ENCODE assay signal across 21 cellular contexts in genomic region chr15:99526174-99526573, GRCh38. TPM values are rescaled to one million over a fixed set of nuclear protein-coding genes. Genes with fewer than 3 reads are reported as not detected.
DNase-seq lines count a peak whose midpoint lies in the region; ATAC-seq, FAIRE-seq and TF ChIP-seq lines count a peak whose summit lies in the region.
"Had no signal": no experiment of that assay in that cellular context is flagged by ENCODE, and none has a peak within 500 bp of the region (broad histone marks: within the 10 kb centered on the region; RNA-seq: fewer than 3 reads in every experiment).

No MANE protein-coding gene starts in this region.

- no peak overlapping the region for H3K27ac Mint-ChIP-seq in CD4-positive, alpha-beta T cell
- peak overlapping the region in 7 of 9 donors; percentile 3 to 74 (median 23) for H3K27ac Mint-ChIP-seq in naive thymus-derived CD4-positive, alpha-beta T cell
- H3K27ac Mint-ChIP-seq: CD4-positive, alpha-beta memory T cell; HFFc6 had no signal

- H3K27me3 ChIP-seq in CD4-positive, alpha-beta T cell (ENCODE audit: control insufficient read depth, insufficient read depth, low read length): no peaks in the 10 kb centered on the region
- H3K27me3 ChIP-seq in naive thymus-derived CD4-positive, alpha-beta T cell (ENCODE audit: control insufficient read depth in 2 of 2, insufficient read depth in 2 of 2, low read length in 2 of 2): no peaks in the 10 kb centered on the region

- intact Hi-C loops in CD4-positive, alpha-beta T cell (cut with DNase I, micrococcal nuclease): no loop called here
- intact Hi-C loops in naive thymus-derived CD4-positive, alpha-beta T cell (cut with micrococcal nuclease): no loop called here

- no peak for TF ChIP-seq RAD21 in A549 (conservative IDR thresholded peaks at IDR 0.05 in 1 of 2, IDR thresholded peaks at IDR 0.05 in 1 of 2)

- H3K9me3 Mint-ChIP-seq in CD4-positive, alpha-beta T cell: peaks cover 9% of the 10 kb centered on the region
- peaks cover 0 to 46% (median 23%) of the 10 kb centered on the region in 11 donors for H3K9me3 Mint-ChIP-seq in naive thymus-derived CD4-positive, alpha-beta T cell
- H3K9me3 Mint-ChIP-seq: HFFc6 had no signal

- no peak for TF ChIP-seq POLR2A in A549 (IDR thresholded peaks at IDR 0.05; ENCODE audit: low read length)
- TF ChIP-seq POLR2A in GM12891 (IDR thresholded peaks at IDR 0.05; ENCODE audit: low read depth, low read length): no peak

- no peaks in the 10 kb centered on the region; the same call in 2 of the 3 replicates for H3K9me3 ChIP-seq in A549
- H3K9me3 ChIP-seq in CD4-positive, alpha-beta T cell (ENCODE audit: control insufficient read depth, low read length): no peaks in the 10 kb centered on the region
- H3K9me3 ChIP-seq in naive thymus-derived CD4-positive, alpha-beta T cell (ENCODE audit: control insufficient read depth in 2 of 3, low read length in 3 of 3): peaks cover 0 to 7% (median 0%) of the 10 kb centered on the region in 3 experiments

- H3K4me1 Mint-ChIP-seq in CD4-positive, alpha-beta T cell (ENCODE audit: low read depth): peaks cover 19% of the 10 kb centered on the region
- peaks cover 0 to 29% (median 20%) of the 10 kb centered on the region in 7 donors for H3K4me1 Mint-ChIP-seq in naive thymus-derived CD4-positive, alpha-beta T cell

- CTCF ChIA-PET in A549 (lab: Yijun Ruan, JAX): no interaction called here
- CTCF ChIA-PET in CD4-positive, alpha-beta T cell (lab: Charles Lee): no interaction called here
- CTCF ChIA-PET in naive thymus-derived CD4-positive, alpha-beta T cell (lab: Charles Lee): no interaction called here

- H3K4me2 ChIP-seq in A549: no peak overlapping the region

- POLR2A ChIA-PET in A549 (lab: Yijun Ruan, JAX): no interaction called here
- POLR2A ChIA-PET in CD4-positive, alpha-beta T cell (lab: Charles Lee): no interaction called here
- POLR2A ChIA-PET in naive thymus-derived CD4-positive, alpha-beta T cell (lab: Charles Lee): interaction anchor here (0.7 kb wide), 1 partner anchor 8 kb away, joined by 3 read pairs; no protein-coding TSS in a partner anchor

- no peaks in the 10 kb centered on the region for H3K27me3 Mint-ChIP-seq in CD4-positive, alpha-beta T cell
- H3K27me3 Mint-ChIP-seq in naive thymus-derived CD4-positive, alpha-beta T cell: peaks cover 0 to 5% (median 0%) of the 10 kb centered on the region in 5 donors

- no peak overlapping the region for H3K4me3 Mint-ChIP-seq in CD4-positive, alpha-beta T cell
- peak overlapping the region in 5 of 10 donors; percentile 15 to 37 (median 17) for H3K4me3 Mint-ChIP-seq in naive thymus-derived CD4-positive, alpha-beta T cell
- H3K4me3 Mint-ChIP-seq: CD4-positive, alpha-beta memory T cell; HFFc6 had no signal

- 60% methylated on average over 4 of the region's 4 CpGs for WGBS in A549 (ENCODE audit: missing lambda C conversion rate)

- H3K36me3 Mint-ChIP-seq in CD4-positive, alpha-beta T cell (ENCODE audit: low read depth): peaks cover 6% of the 10 kb centered on the region
- peaks cover 0 to 8% (median 0%) of the 10 kb centered on the region in 5 donors for H3K36me3 Mint-ChIP-seq in naive thymus-derived CD4-positive, alpha-beta T cell
- H3K36me3 Mint-ChIP-seq: CD4-positive, alpha-beta memory T cell had no signal

- FAIRE-seq in A549 (lab: Jason Lieb, UNC): peak; percentile 23
- FAIRE-seq in GM12891 (lab: Jason Lieb, UNC): peak; percentile 52
- FAIRE-seq: A204.1, G401.6, HTR-8/SVneo had no signal

- H3K4me1 ChIP-seq in A549: no peaks in the 10 kb centered on the region
- H3K4me1 ChIP-seq in naive thymus-derived CD4-positive, alpha-beta T cell (ENCODE audit: control insufficient read depth in 2 of 2, insufficient read depth in 2 of 2, low read length in 2 of 2): no peaks in the 10 kb centered on the region

- H3K4me3 ChIP-seq in A549 (no peak overlapping the region), coronary artery (no peak overlapping the region)
- H3K4me3 ChIP-seq in naive thymus-derived CD4-positive, alpha-beta T cell (ENCODE audit: low read length): no peak overlapping the region

- H3K36me3 ChIP-seq in naive thymus-derived CD4-positive, alpha-beta T cell (ENCODE audit: control insufficient read depth in 2 of 3, insufficient read depth in 3 of 3, low read length in 3 of 3): no peaks in the 10 kb centered on the region

- no peak for TF ChIP-seq CTCF in A549 (IDR thresholded peaks at IDR 0.05)
- TF ChIP-seq CTCF in CD4-positive, alpha-beta T cell (IDR thresholded peaks at IDR 0.05): no peak
- no peak for TF ChIP-seq CTCF in coronary artery (IDR thresholded peaks at IDR 0.05)

- ATAC-seq in A549: no peak
- ATAC-seq in CD4-positive, alpha-beta T cell (ENCODE audit: poor library complexity): peak; percentile 34
- ATAC-seq in naive thymus-derived CD4-positive, alpha-beta T cell: no peak
- ATAC-seq in HG02973 (IDR thresholded peaks at IDR 0.05; ENCODE audit: unreplicated experiment): no peak
- ATAC-seq: HCT116 had no signal

- DNase-seq in A549 (ENCODE audit: low read depth in 1 of 2, low spot score in 1 of 2) (no peak), GM12891 (ENCODE audit: insufficient read length, low spot score) (no peak), coronary artery (ENCODE audit: low spot score) (no peak), hypothalamus (lab: John Stamatoyannopoulos, UW) (no peak)
- no peak for DNase-seq in CD4-positive, alpha-beta T cell
- peak in 5 of 9 donors; percentile 16 to 50 (median 32) for DNase-seq in naive thymus-derived CD4-positive, alpha-beta T cell
- DNase-seq: AML-193; Calu3; CD4-positive, alpha-beta memory T cell; DMS79 treated with DMSO at 0.1 percent for 48 hours; GOT3; H7; HFFc6; IMR-90; KBM-7 had no signal

- no peak overlapping the region for H3K27ac ChIP-seq in A549
- no peak overlapping the region for H3K27ac ChIP-seq in CD4-positive, alpha-beta T cell (ENCODE audit: low read depth, low read length)
- H3K27ac ChIP-seq in naive thymus-derived CD4-positive, alpha-beta T cell (ENCODE audit: low read depth, low read length): no peak overlapping the region
- H3K27ac ChIP-seq in coronary artery: no peak overlapping the region
- H3K27ac ChIP-seq: C4-2B had no signal

- TF ChIP-seq EP300 in A549 (IDR thresholded peaks at IDR 0.05): no peak

TF ChIP-seq in A549, 52 proteins besides CTCF, POLR2A, EP300 and RAD21:
- TF ChIP-seq EHF (CRISPR knock-in tag; IDR thresholded peaks at IDR 0.05) (no peak), ZSCAN20 (CRISPR knock-in tag; IDR thresholded peaks at IDR 0.05) (no peak), PBX3 (IDR thresholded peaks at IDR 0.05) (no peak), E2F6 (IDR thresholded peaks at IDR 0.05; ENCODE audit: borderline replicate concordance, low read depth) (no peak), CEBPB (IDR thresholded peaks at IDR 0.05) (no peak), HDAC2 (IDR thresholded peaks at IDR 0.05) (no peak), MYC (IDR thresholded peaks at IDR 0.05; ENCODE audit: borderline replicate concordance, low read length) (no peak), ZC3H11A (IDR thresholded peaks at IDR 0.05) (no peak)

TF ChIP-seq in GM12891, 5 proteins besides CTCF, POLR2A, EP300 and RAD21:
- TF ChIP-seq POLR2AphosphoS5 (IDR thresholded peaks at IDR 0.05; ENCODE audit: low read depth, low read length) (no peak), SPI1 (IDR thresholded peaks at IDR 0.05; ENCODE audit: low read depth, low read length) (no peak), POU2F2 (IDR thresholded peaks at IDR 0.05; ENCODE audit: low read depth, low read length) (no peak), TAF1 (IDR thresholded peaks at IDR 0.05; ENCODE audit: low read depth, low read length) (no peak), PAX5 (IDR thresholded peaks at IDR 0.05; ENCODE audit: insufficient read depth, low read length, severe bottlenecking) (no peak)

RNA-seq across cellular contexts. Expression of gene MEF2A, which starts 39.6 kb away (rescaled TPM):
- polyA plus RNA-seq in A549 (2011; rRNA removed) (34.1 and 43.4 TPM in 2 replicates), A549 (2017; fragmentation: RNase III; extraction: RNeasy Plus Mini Kit Qiagen cat#74134 plus additional on column Dnase treatment) (14.2 to 15.0 TPM (median 14.6 TPM) in 3 replicates)
- 11.6 and 14.1 TPM in 2 replicates for polyA plus RNA-seq in A549 (2012; cell fraction: cytosol; rRNA removed)
- polyA plus RNA-seq in A549 (2012; cell fraction: nucleus; rRNA removed): 23.1 and 23.8 TPM in 2 replicates
- 43.5 and 49.5 TPM in 2 replicates for polyA minus RNA-seq in A549 (2011; rRNA and poly(A)+ RNA removed)
- total RNA-seq in CD4-positive, alpha-beta T cell: 10 to 100 TPM; 23.2 to 24.9 TPM
- 15.0 TPM for polyA plus RNA-seq in GM12891 (2012; ENCODE audit: low read depth, missing spikeins)
- 10 to 100 TPM; 24.2 to 42.8 (median 38.5) TPM for total RNA-seq in naive thymus-derived CD4-positive, alpha-beta T cell
- 10 to 100 TPM; 17.2 to 21.8 TPM for polyA plus RNA-seq in naive thymus-derived CD4-positive, alpha-beta T cell

Comparison
In these comparisons a context has a peak if more than half of its experiments do, and no peak if none do; other contexts are left out.
1. DNase-seq: peak in naive thymus-derived CD4-positive, alpha-beta T cell (5 of 9); none in A549 (0 of 2), CD4-positive, alpha-beta T cell (0 of 10), GM12891 (single experiment), coronary artery (single experiment) and hypothalamus (0 of 51).